Comparison of ENCODE assay signal across 19 cellular contexts in the genomic region with DNA sequence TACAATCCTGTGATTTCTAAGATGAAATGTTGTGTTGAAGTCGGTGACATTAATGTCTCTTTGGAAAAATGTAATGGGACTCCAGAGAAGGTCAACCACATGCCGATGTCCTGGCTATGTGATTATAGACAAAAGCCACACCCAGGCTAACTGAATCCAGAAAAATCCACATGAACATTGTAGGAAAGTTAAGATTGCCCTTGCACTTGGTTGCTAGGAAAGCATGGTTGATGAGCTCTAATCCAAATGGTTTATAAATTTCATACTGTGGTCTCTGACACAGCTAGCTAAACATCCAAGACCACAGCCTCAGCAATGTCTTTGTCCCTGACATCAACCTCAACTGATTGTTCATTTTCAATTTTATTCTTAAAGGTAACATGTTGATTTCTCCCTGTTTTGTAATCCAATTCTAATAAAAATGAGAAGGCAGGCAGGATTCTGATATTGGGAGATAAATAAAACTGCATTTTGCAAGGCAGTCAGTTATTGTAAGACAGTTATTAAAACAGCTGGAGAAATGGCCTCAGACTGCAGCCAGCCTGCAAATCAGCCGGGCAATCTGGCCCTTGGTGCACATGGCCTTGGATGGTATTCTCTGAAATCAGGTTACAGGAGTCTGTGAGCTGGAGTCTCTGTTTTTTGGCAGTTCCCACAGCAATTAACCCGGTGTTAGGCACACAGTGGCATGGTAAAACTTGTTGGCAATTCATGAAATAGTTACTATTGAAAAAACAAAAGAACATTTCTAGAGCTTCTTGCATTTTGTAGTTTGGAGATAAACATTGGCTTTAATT.
A peak's percentile ranks its signal among the peaks of the same experiment; 100 is the strongest.
DNase-seq lines count a peak whose midpoint lies in the region; ATAC-seq and TF ChIP-seq lines count a peak whose summit lies in the region.
"Had no signal": no experiment of that assay in that cellular context is flagged by ENCODE, and none has a peak within 500 bp of the region (broad histone marks: within the 10 kb centered on the region; RNA-seq: fewer than 3 reads in every experiment).

No MANE protein-coding gene starts in this region.

- H3K27me3 Mint-ChIP-seq in nephron (ENCODE audit: low read depth): no peaks in the 10 kb centered on the region
- peaks cover 0 to 5% (median 0%) of the 10 kb centered on the region in 5 donors for H3K27me3 Mint-ChIP-seq in naive thymus-derived CD4-positive, alpha-beta T cell

- TF ChIP-seq EP300 in ovary (IDR thresholded peaks at IDR 0.05): no peak

- H3K36me3 ChIP-seq in brain microvascular endothelial cell (replicated peaks) (peaks cover 4% of the 10 kb centered on the region), ovary (no peaks in the 10 kb centered on the region), colonic mucosa (no peaks in the 10 kb centered on the region)
- no peaks in the 10 kb centered on the region for H3K36me3 ChIP-seq in naive thymus-derived CD4-positive, alpha-beta T cell (ENCODE audit: control insufficient read depth in 2 of 3, insufficient read depth in 3 of 3, low read length in 3 of 3)
- H3K36me3 ChIP-seq: pancreas had no signal

- CTCF ChIA-PET in naive thymus-derived CD4-positive, alpha-beta T cell (lab: Charles Lee): no interaction called here

- no peaks in the 10 kb centered on the region for H3K9me3 Mint-ChIP-seq in nephron
- H3K9me3 Mint-ChIP-seq in naive thymus-derived CD4-positive, alpha-beta T cell: peaks cover 0 to 3% (median 0%) of the 10 kb centered on the region in 11 donors
- H3K9me3 Mint-ChIP-seq: activated CD4-positive, alpha-beta memory T cell treated with anti-CD3 and anti-CD28 coated beads for 36 hours; activated naive CD8-positive, alpha-beta T cell treated with anti-CD3 and anti-CD28 coated beads, Interleukin-2, amount 50 U/mL, for 24 hours; stimulated activated naive CD8-positive, alpha-beta T cell treated with anti-CD3 and anti-CD28 coated beads, Interleukin-15, Interleukin-2, amounts not matched to agents 100 ng/mL and 50 ng/mL, for 24 hours had no signal

- H3K27ac ChIP-seq in brain microvascular endothelial cell (peak overlapping the region; percentile 100), ovary (no peak overlapping the region), colonic mucosa (no peak overlapping the region), caudate nucleus (ENCODE audit: low read depth, low read length) (no peak overlapping the region)
- H3K27ac ChIP-seq in naive thymus-derived CD4-positive, alpha-beta T cell (ENCODE audit: low read depth, low read length): no peak overlapping the region

- POLR2A ChIA-PET in naive thymus-derived CD4-positive, alpha-beta T cell (lab: Charles Lee): no interaction called here

- DNase-seq in AG08395 (ENCODE audit: low spot score) (peak; percentile 24), LHCN-M2 (ENCODE audit: low read depth) (peak; percentile 85), brain microvascular endothelial cell (no peak), ovary (no peak), colonic mucosa (no peak), caudate nucleus (lab: John Stamatoyannopoulos, UW) (no peak)
- DNase-seq in naive thymus-derived CD4-positive, alpha-beta T cell: no peak
- DNase-seq: activated CD4-positive, alpha-beta memory T cell treated with anti-CD3 and anti-CD28 coated beads for 36 hours; activated naive CD8-positive, alpha-beta T cell treated with anti-CD3 and anti-CD28 coated beads, Interleukin-2, amount 50 U/mL, for 24 hours; activated T-cell treated with anti-CD3 and anti-CD28 coated beads, Interleukin-2, amount 50 U/mL, for 48 hours; AML-193; Calu3; heart right ventricle; islet precursor cell; NCI-H1694 treated with DMSO at 0.1 percent for 48 hours; pancreas; SIG-M5 had no signal

- TF ChIP-seq CTCF in brain microvascular endothelial cell (IDR thresholded peaks at IDR 0.05; ENCODE audit: low read depth, low read length, missing control alignments) (no peak), nephron (IDR thresholded peaks at IDR 0.05; ENCODE audit: unreplicated experiment in 3 of 3) (no peak), ovary (IDR thresholded peaks at IDR 0.05) (no peak), colonic mucosa (IDR thresholded peaks at IDR 0.05) (no peak)

- H3K4me3 Mint-ChIP-seq in nephron: no peak overlapping the region
- H3K4me3 Mint-ChIP-seq in naive thymus-derived CD4-positive, alpha-beta T cell: no peak overlapping the region
- H3K4me3 Mint-ChIP-seq: activated CD4-positive, alpha-beta memory T cell treated with anti-CD3 and anti-CD28 coated beads for 36 hours; activated naive CD8-positive, alpha-beta T cell treated with anti-CD3 and anti-CD28 coated beads, Interleukin-2, amount 50 U/mL, for 24 hours; stimulated activated naive CD8-positive, alpha-beta T cell treated with anti-CD3 and anti-CD28 coated beads, Interleukin-15, Interleukin-2, amounts not matched to agents 100 ng/mL and 50 ng/mL, for 24 hours had no signal

- no peaks in the 10 kb centered on the region for H3K4me1 ChIP-seq in naive thymus-derived CD4-positive, alpha-beta T cell (ENCODE audit: control insufficient read depth in 2 of 2, insufficient read depth in 2 of 2, low read length in 2 of 2)
- H3K4me1 ChIP-seq in ovary (ENCODE audit: insufficient read depth): peaks cover 21% of the 10 kb centered on the region
- no peaks in the 10 kb centered on the region for H3K4me1 ChIP-seq in colonic mucosa

- no peak overlapping the region for H3K9ac ChIP-seq in colonic mucosa (ENCODE audit: low read depth in 2 of 2, low read length in 2 of 2)

- no peak for TF ChIP-seq POLR2A in ovary (IDR thresholded peaks at IDR 0.05)

- no peaks in the 10 kb centered on the region for H3K9me3 ChIP-seq in naive thymus-derived CD4-positive, alpha-beta T cell (ENCODE audit: control insufficient read depth in 2 of 3, low read length in 3 of 3)
- H3K9me3 ChIP-seq in ovary: no peaks in the 10 kb centered on the region
- H3K9me3 ChIP-seq in colonic mucosa: no peaks in the 10 kb centered on the region
- H3K9me3 ChIP-seq: heart right ventricle, pancreas had no signal

- no peaks in the 10 kb centered on the region for H3K36me3 Mint-ChIP-seq in nephron (ENCODE audit: low read depth)
- H3K36me3 Mint-ChIP-seq in naive thymus-derived CD4-positive, alpha-beta T cell: peaks cover 0 to 3% (median 0%) of the 10 kb centered on the region in 5 donors
- H3K36me3 Mint-ChIP-seq: activated CD4-positive, alpha-beta memory T cell treated with anti-CD3 and anti-CD28 coated beads for 36 hours had no signal

- peaks cover 68% of the 10 kb centered on the region for H3K4me1 Mint-ChIP-seq in nephron
- H3K4me1 Mint-ChIP-seq in naive thymus-derived CD4-positive, alpha-beta T cell: peaks cover 4 to 46% (median 12%) of the 10 kb centered on the region in 7 donors

- 47 to 66% (median 47%) methylated on average over 4 of the region's 4 CpGs for WGBS in ovary, 3 donors

- in situ Hi-C loops in brain microvascular endothelial cell (cut with HindIII; ENCODE audit: low pct_ligation_motif_present, low sequenced_read_pairs): no loop called here

- intact Hi-C loops in naive thymus-derived CD4-positive, alpha-beta T cell (cut with micrococcal nuclease): no loop called here
- intact Hi-C loops in ovary (cut with DNase I) (no loop called here), colonic mucosa (cut with DNase I) (no loop called here)

- H3K4me3 ChIP-seq in brain microvascular endothelial cell (ENCODE audit: low read depth, low read length): no peak overlapping the region
- no peak overlapping the region for H3K4me3 ChIP-seq in naive thymus-derived CD4-positive, alpha-beta T cell (ENCODE audit: low read length)
- no peak overlapping the region for H3K4me3 ChIP-seq in ovary
- no peak overlapping the region for H3K4me3 ChIP-seq in colonic mucosa
- H3K4me3 ChIP-seq: heart right ventricle, pancreas had no signal

- peak overlapping the region; percentile 89 to 94 (median 91) for H3K27ac Mint-ChIP-seq in nephron
- no peak overlapping the region for H3K27ac Mint-ChIP-seq in naive thymus-derived CD4-positive, alpha-beta T cell
- H3K27ac Mint-ChIP-seq: activated CD4-positive, alpha-beta memory T cell treated with anti-CD3 and anti-CD28 coated beads for 36 hours; activated naive CD8-positive, alpha-beta T cell treated with anti-CD3 and anti-CD28 coated beads, Interleukin-2, amount 50 U/mL, for 24 hours; stimulated activated naive CD8-positive, alpha-beta T cell treated with anti-CD3 and anti-CD28 coated beads, Interleukin-15, Interleukin-2, amounts not matched to agents 100 ng/mL and 50 ng/mL, for 24 hours had no signal

- ATAC-seq in naive thymus-derived CD4-positive, alpha-beta T cell: no peak
- ATAC-seq: activated naive CD8-positive, alpha-beta T cell treated with anti-CD3 and anti-CD28 coated beads, Interleukin-2, amount 50 U/mL, for 24 hours; heart right ventricle had no signal

- H3K27me3 ChIP-seq in brain microvascular endothelial cell (replicated peaks) (no peaks in the 10 kb centered on the region), ovary (no peaks in the 10 kb centered on the region), colonic mucosa (no peaks in the 10 kb centered on the region)
- no peaks in the 10 kb centered on the region for H3K27me3 ChIP-seq in naive thymus-derived CD4-positive, alpha-beta T cell (ENCODE audit: control insufficient read depth in 2 of 2, insufficient read depth in 2 of 2, low read length in 2 of 2)
- H3K27me3 ChIP-seq: heart right ventricle, pancreas had no signal

Comparison
In these comparisons a context has a peak if more than half of its experiments do, and no peak if none do; other contexts are left out.
1. DNase-seq: peak in AG08395 (single experiment) and LHCN-M2 (single experiment); none in brain microvascular endothelial cell (single experiment), naive thymus-derived CD4-positive, alpha-beta T cell (0 of 9), ovary (0 of 5), colonic mucosa (single experiment) and caudate nucleus (0 of 61).
2. H3K27ac Mint-ChIP-seq: peak in nephron (3 of 3); none in naive thymus-derived CD4-positive, alpha-beta T cell (0 of 9).